In genomic region chr3:100265016-100265415, GRCh38 we compare ENCODE assay signal across 1 cellular context.
TF ChIP-seq lines count a peak whose summit lies in the region.

No MANE protein-coding gene starts in this region.

TF ChIP-seq in HEK293, 187 proteins besides CTCF, POLR2A, EP300 and RAD21 (continued from another document):
- TF ChIP-seq INSM2 (tag by site-specific recombination; IDR thresholded peaks at IDR 0.05) (no peak), ZNF423 (tag by site-specific recombination; IDR thresholded peaks at IDR 0.05) (no peak), ZNF692 (tag by site-specific recombination; IDR thresholded peaks at IDR 0.05) (no peak), ZXDB (tag by site-specific recombination; IDR thresholded peaks at IDR 0.05) (no peak), ZNF776 (tag by site-specific recombination; IDR thresholded peaks at IDR 0.05; ENCODE audit: borderline replicate concordance) (no peak), ZNF654 (tag by site-specific recombination; IDR thresholded peaks at IDR 0.05; ENCODE audit: low read depth) (no peak), SCRT1 (tag by site-specific recombination; IDR thresholded peaks at IDR 0.05; ENCODE audit: borderline replicate concordance) (no peak), ZNF133 (tag by site-specific recombination; IDR thresholded peaks at IDR 0.05) (no peak), ZNF660 (tag by site-specific recombination; IDR thresholded peaks at IDR 0.05) (no peak), SP7 (tag by site-specific recombination; IDR thresholded peaks at IDR 0.05) (peak; percentile 78), YY1 (tag by site-specific recombination; IDR thresholded peaks at IDR 0.05) (no peak), ZNF169 (tag by site-specific recombination; IDR thresholded peaks at IDR 0.05) (no peak), FEZF1 (tag by site-specific recombination; IDR thresholded peaks at IDR 0.05) (peak; percentile 69), ZSCAN18 (tag by site-specific recombination; IDR thresholded peaks at IDR 0.05) (no peak), ELK4 (IDR thresholded peaks at IDR 0.05; ENCODE audit: borderline replicate concordance, low read depth, low read length) (no peak), ZNF561 (tag by site-specific recombination; IDR thresholded peaks at IDR 0.05; ENCODE audit: borderline replicate concordance) (no peak), ZNF302 (tag by site-specific recombination; IDR thresholded peaks at IDR 0.05; ENCODE audit: low read depth) (no peak), HOXD13 (CRISPR knock-in tag; IDR thresholded peaks at IDR 0.05; ENCODE audit: borderline replicate concordance) (no peak), ZNF366 (tag by site-specific recombination; conservative IDR thresholded peaks at IDR 0.05) (peak; percentile 55), ZNF747 (tag by site-specific recombination; IDR thresholded peaks at IDR 0.05) (no peak), ZNF658 (tag by site-specific recombination; IDR thresholded peaks at IDR 0.05) (no peak), ZBTB20 (tag by site-specific recombination; IDR thresholded peaks at IDR 0.05) (no peak), ZNF211 (tag by site-specific recombination; IDR thresholded peaks at IDR 0.05; ENCODE audit: low read depth) (no peak), ZNF19 (tag by site-specific recombination; IDR thresholded peaks at IDR 0.05; ENCODE audit: low read depth) (no peak), ZNF623 (tag by site-specific recombination; IDR thresholded peaks at IDR 0.05) (no peak), ZNF324 (tag by site-specific recombination; IDR thresholded peaks at IDR 0.05) (no peak), ZNF214 (tag by site-specific recombination; IDR thresholded peaks at IDR 0.05; ENCODE audit: borderline replicate concordance) (no peak), OVOL3 (tag by site-specific recombination; IDR thresholded peaks at IDR 0.05) (no peak), ZNF629 (tag by site-specific recombination; IDR thresholded peaks at IDR 0.05) (no peak), ZNF560 (tag by site-specific recombination; IDR thresholded peaks at IDR 0.05; ENCODE audit: borderline replicate concordance) (no peak), SALL2 (tag by site-specific recombination; IDR thresholded peaks at IDR 0.05; ENCODE audit: borderline replicate concordance) (no peak), ZNF600 (tag by site-specific recombination; IDR thresholded peaks at IDR 0.05) (no peak)
- TF ChIP-seq, protein P1, sequence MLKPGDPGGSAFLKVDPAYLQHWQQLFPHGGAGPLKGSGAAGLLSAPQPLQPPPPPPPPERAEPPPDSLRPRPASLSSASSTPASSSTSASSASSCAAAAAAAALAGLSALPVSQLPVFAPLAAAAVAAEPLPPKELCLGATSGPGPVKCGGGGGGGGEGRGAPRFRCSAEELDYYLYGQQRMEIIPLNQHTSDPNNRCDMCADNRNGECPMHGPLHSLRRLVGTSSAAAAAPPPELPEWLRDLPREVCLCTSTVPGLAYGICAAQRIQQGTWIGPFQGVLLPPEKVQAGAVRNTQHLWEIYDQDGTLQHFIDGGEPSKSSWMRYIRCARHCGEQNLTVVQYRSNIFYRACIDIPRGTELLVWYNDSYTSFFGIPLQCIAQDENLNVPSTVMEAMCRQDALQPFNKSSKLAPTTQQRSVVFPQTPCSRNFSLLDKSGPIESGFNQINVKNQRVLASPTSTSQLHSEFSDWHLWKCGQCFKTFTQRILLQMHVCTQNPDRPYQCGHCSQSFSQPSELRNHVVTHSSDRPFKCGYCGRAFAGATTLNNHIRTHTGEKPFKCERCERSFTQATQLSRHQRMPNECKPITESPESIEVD (tag by site-specific recombination; IDR thresholded peaks at IDR 0.05): peak; percentile 79
- TF ChIP-seq, protein P2, sequence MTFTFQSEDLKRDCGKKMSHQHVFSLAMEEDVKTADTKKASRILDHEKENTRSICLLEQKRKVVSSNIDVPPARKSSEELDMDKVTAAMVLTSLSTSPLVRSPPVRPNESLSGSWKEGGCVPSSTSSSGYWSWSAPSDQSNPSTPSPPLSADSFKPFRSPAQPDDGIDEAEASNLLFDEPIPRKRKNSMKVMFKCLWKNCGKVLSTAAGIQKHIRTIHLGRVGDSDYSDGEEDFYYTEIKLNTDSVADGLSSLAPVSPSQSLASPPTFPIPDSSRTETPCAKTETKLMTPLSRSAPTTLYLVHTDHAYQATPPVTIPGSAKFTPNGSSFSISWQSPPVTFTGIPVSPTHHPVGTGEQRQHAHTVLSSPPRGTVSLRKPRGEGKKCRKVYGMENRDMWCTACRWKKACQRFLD (tag by site-specific recombination; IDR thresholded peaks at IDR 0.05): no peak
- TF ChIP-seq, protein P3, sequence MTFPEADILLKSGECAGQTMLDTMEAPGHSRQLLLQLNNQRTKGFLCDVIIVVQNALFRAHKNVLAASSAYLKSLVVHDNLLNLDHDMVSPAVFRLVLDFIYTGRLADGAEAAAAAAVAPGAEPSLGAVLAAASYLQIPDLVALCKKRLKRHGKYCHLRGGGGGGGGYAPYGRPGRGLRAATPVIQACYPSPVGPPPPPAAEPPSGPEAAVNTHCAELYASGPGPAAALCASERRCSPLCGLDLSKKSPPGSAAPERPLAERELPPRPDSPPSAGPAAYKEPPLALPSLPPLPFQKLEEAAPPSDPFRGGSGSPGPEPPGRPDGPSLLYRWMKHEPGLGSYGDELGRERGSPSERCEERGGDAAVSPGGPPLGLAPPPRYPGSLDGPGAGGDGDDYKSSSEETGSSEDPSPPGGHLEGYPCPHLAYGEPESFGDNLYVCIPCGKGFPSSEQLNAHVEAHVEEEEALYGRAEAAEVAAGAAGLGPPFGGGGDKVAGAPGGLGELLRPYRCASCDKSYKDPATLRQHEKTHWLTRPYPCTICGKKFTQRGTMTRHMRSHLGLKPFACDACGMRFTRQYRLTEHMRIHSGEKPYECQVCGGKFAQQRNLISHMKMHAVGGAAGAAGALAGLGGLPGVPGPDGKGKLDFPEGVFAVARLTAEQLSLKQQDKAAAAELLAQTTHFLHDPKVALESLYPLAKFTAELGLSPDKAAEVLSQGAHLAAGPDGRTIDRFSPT (tag by site-specific recombination; IDR thresholded peaks at IDR 0.05): no peak
- TF ChIP-seq, protein P4, sequence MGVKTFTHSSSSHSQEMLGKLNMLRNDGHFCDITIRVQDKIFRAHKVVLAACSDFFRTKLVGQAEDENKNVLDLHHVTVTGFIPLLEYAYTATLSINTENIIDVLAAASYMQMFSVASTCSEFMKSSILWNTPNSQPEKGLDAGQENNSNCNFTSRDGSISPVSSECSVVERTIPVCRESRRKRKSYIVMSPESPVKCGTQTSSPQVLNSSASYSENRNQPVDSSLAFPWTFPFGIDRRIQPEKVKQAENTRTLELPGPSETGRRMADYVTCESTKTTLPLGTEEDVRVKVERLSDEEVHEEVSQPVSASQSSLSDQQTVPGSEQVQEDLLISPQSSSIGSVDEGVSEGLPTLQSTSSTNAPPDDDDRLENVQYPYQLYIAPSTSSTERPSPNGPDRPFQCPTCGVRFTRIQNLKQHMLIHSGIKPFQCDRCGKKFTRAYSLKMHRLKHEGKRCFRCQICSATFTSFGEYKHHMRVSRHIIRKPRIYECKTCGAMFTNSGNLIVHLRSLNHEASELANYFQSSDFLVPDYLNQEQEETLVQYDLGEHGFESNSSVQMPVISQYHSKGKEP (tag by site-specific recombination; IDR thresholded peaks at IDR 0.05): peak; percentile 67; the same call in 1 of the 2 replicates
- TF ChIP-seq, protein P5, sequence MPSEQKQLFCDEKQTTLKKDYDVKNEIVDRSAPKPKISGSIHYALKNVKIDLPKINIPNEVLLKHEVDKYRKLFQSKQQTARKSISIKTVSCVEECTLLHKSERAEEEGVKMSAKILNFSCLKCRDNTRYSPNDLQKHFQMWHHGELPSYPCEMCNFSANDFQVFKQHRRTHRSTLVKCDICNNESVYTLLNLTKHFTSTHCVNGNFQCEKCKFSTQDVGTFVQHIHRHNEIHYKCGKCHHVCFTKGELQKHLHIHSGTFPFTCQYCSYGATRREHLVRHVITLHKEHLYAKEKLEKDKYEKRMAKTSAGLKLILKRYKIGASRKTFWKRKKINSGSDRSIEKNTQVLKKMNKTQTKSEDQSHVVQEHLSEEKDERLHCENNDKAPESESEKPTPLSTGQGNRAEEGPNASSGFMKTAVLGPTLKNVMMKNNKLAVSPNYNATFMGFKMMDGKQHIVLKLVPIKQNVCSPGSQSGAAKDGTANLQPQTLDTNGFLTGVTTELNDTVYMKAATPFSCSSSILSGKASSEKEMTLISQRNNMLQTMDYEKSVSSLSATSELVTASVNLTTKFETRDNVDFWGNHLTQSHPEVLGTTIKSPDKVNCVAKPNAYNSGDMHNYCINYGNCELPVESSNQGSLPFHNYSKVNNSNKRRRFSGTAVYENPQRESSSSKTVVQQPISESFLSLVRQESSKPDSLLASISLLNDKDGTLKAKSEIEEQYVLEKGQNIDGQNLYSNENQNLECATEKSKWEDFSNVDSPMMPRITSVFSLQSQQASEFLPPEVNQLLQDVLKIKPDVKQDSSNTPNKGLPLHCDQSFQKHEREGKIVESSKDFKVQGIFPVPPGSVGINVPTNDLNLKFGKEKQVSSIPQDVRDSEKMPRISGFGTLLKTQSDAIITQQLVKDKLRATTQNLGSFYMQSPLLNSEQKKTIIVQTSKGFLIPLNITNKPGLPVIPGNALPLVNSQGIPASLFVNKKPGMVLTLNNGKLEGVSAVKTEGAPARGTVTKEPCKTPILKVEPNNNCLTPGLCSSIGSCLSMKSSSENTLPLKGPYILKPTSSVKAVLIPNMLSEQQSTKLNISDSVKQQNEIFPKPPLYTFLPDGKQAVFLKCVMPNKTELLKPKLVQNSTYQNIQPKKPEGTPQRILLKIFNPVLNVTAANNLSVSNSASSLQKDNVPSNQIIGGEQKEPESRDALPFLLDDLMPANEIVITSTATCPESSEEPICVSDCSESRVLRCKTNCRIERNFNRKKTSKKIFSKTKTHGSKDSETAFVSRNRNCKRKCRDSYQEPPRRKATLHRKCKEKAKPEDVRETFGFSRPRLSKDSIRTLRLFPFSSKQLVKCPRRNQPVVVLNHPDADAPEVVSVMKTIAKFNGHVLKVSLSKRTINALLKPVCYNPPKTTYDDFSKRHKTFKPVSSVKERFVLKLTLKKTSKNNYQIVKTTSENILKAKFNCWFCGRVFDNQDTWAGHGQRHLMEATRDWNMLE (tag by site-specific recombination; conservative IDR thresholded peaks at IDR 0.05; ENCODE audit: low read depth): no peak
